In genomic region chr10:99784731-99785441, GRCh38 we compare ENCODE assay signal across 15 cellular contexts. TPM values are rescaled to one million over a fixed set of nuclear protein-coding genes. Genes with fewer than 3 reads are reported as not detected.
DNase-seq lines count a peak whose midpoint lies in the region; ATAC-seq, FAIRE-seq and TF ChIP-seq lines count a peak whose summit lies in the region.
"Had no signal": no experiment of that assay in that cellular context is flagged by ENCODE, and none has a peak within 500 bp of the region (broad histone marks: within the 10 kb centered on the region; RNA-seq: fewer than 3 reads in every experiment).

No MANE protein-coding gene starts in this region.

- H3K23ac ChIP-seq in H1 (ENCODE audit: insufficient read length) (no peak overlapping the region), mesendoderm (ENCODE audit: low read length) (no peak overlapping the region)

- peaks cover 43% of the 10 kb centered on the region for H3K4me1 ChIP-seq in Caco-2
- H3K4me1 ChIP-seq in PC-3 (ENCODE audit: insufficient read depth, low read length), result peaks cover 43% of the 10 kb centered on the region
- peaks cover 0 to 10% (median 5%) of the 10 kb centered on the region in 4 experiments; a peak in 5 of 7 replicates for H3K4me1 ChIP-seq in H1 (replicated peaks in 1 of 4; ENCODE audit: control insufficient read depth in 3 of 4, insufficient read depth in 4 of 4, low read length in 3 of 4)
- H3K4me1 ChIP-seq in mesendoderm (ENCODE audit: control insufficient read depth, low read depth, low read length), result no peaks in the 10 kb centered on the region
- H3K4me1 ChIP-seq in neural progenitor cell, result no peaks in the 10 kb centered on the region

- H3K18ac ChIP-seq in H1 (ENCODE audit: extremely low read depth, low read length), result no peak overlapping the region
- peak overlapping the region; percentile 28 for H3K18ac ChIP-seq in mesendoderm (ENCODE audit: low read length)

- CTCF ChIA-PET in Caco-2 (lab: Charles Lee) (interaction anchor here (1.4 kb wide), 1 partner anchor 52 kb away, joined by 6 read pairs; the partner anchor contains the start of gene CUTC), PC-3 (lab: Charles Lee) (interaction anchor here (0.6 kb wide), 1 partner anchor 30 kb away, joined by 3 read pairs; no protein-coding TSS in a partner anchor), H1 (lab: Charles Lee; ENCODE audit: partially characterized antibody) (interaction anchor here (1.1 to 2.9 kb wide), 2 partner anchors 9 to 14 kb away, joined by 4 to 11 read pairs; no protein-coding TSS in a partner anchor)

- TF ChIP-seq CTCF in Caco-2 (IDR thresholded peaks at IDR 0.05; ENCODE audit: insufficient read depth in 1 of 2, low read depth in 1 of 2, low read length in 1 of 2, severe bottlenecking in 1 of 2, unreplicated experiment in 1 of 2), result no peak
- TF ChIP-seq CTCF in PC-3 (conservative IDR thresholded peaks at IDR 0.05; ENCODE audit: low read depth, low read length), result no peak
- TF ChIP-seq CTCF in H1 (IDR thresholded peaks at IDR 0.05; ENCODE audit: control extremely low read depth in 1 of 3, insufficient read depth in 1 of 3, low read depth in 1 of 3, low read length in 3 of 3), result no peak
- TF ChIP-seq CTCF in neural progenitor cell (IDR thresholded peaks at IDR 0.05), result no peak

- no peak for TF ChIP-seq POLR2A in H1 (IDR thresholded peaks at IDR 0.05; ENCODE audit: control extremely low read depth in 1 of 2, low read depth in 2 of 2, low read length in 2 of 2)

- 85% methylated on average over 6 of the region's 6 CpGs; no CpG with 5 or more reads in 1 of the 2 experiments for WGBS in H1 (ENCODE audit: extremely low coverage in 1 of 2, insufficient coverage in 1 of 2, insufficient read length in 1 of 2, insufficient replicate concordance in 2 of 2, low coverage in 1 of 2, low lambda C conversion rate in 2 of 2, missing lambda C conversion rate in 1 of 2), 2 experiments
- no CpG with 5 or more reads among the region's 6 CpGs for WGBS in mesendoderm (ENCODE audit: extremely low coverage, insufficient coverage, low lambda C conversion rate)

- intact Hi-C loops in Caco-2 (cut with micrococcal nuclease; ENCODE audit: unreplicated experiment) (no loop called here), PC-3 (cut with micrococcal nuclease) (no loop called here)

- no peak overlapping the region for H4K91ac ChIP-seq in H1 (replicated peaks; ENCODE audit: insufficient read length, low read length)

- H3K4me3 ChIP-seq in Caco-2 (ENCODE audit: low read depth, low read length), result peak overlapping the region; percentile 68
- no peak overlapping the region for H3K4me3 ChIP-seq in PC-3 (ENCODE audit: low read length)
- H3K4me3 ChIP-seq in H1 (ENCODE audit: extremely low read depth in 1 of 4, insufficient read depth in 2 of 4, low read depth in 3 of 4, low read length in 4 of 4), result no peak overlapping the region
- no peak overlapping the region for H3K4me3 ChIP-seq in mesendoderm (ENCODE audit: low read length)
- no peak overlapping the region for H3K4me3 ChIP-seq in neural progenitor cell

- H3K9me2 ChIP-seq in PC-3 (replicated peaks; ENCODE audit: low read length), result no peaks in the 10 kb centered on the region

- H2BK15ac ChIP-seq in H1 (ENCODE audit: low read length), result no peak overlapping the region
- H2BK15ac ChIP-seq in mesendoderm (replicated peaks; ENCODE audit: low read depth), result peak overlapping the region; percentile 74

- H3K4ac ChIP-seq in H1 (replicated peaks; ENCODE audit: insufficient read length, low read depth, low read length) (no peak overlapping the region), mesendoderm (ENCODE audit: low read depth, low read length) (no peak overlapping the region)

- H3K79me2 ChIP-seq in PC-3 (ENCODE audit: low read length) (no peaks in the 10 kb centered on the region), H1 (ENCODE audit: control insufficient read depth in 1 of 2, insufficient read depth in 2 of 2, low read length in 2 of 2) (no peaks in the 10 kb centered on the region), mesendoderm (ENCODE audit: control insufficient read depth, insufficient read depth, low read length) (no peaks in the 10 kb centered on the region), neural progenitor cell (ENCODE audit: low read depth) (no peaks in the 10 kb centered on the region)

- H3K27ac Mint-ChIP-seq in Caco-2 (ENCODE audit: unreplicated experiment), result peak overlapping the region; percentile 87
- no peak overlapping the region for H3K27ac Mint-ChIP-seq in neural progenitor cell
- H3K27ac Mint-ChIP-seq: activated B cell treated with CpG ODN at 0.5 μM for 24 hours; activated T-helper 17 cell treated with anti-CD3 and anti-CD28 coated beads, Interleukin-2, amount 50 U/mL, for 72 hours had no signal

- DNase-seq in Caco-2 (no peak), PC-3 (peak; percentile 49), H1 (ENCODE audit: low read depth in 1 of 2, low spot score in 2 of 2) (no peak), mesendoderm (no peak), HT-29 (ENCODE audit: low spot score) (no peak), DMS153 treated with DMSO at 0.1 percent for 48 hours (lab: John Stamatoyannopoulos, UW; ENCODE audit: unreplicated experiment) (no peak), neural progenitor cell (ENCODE audit: low spot score) (no peak), AML-193 (lab: John Stamatoyannopoulos, UW) (no peak)
- DNase-seq: activated B cell treated with CpG ODN at 0.5 μM for 24 hours, midbrain, NCI-H187, NCI-H510A treated with DMSO at 0.1 percent for 48 hours, nucleus accumbens had no signal

- H4K5ac ChIP-seq in H1 (ENCODE audit: insufficient read length, low read depth, low read length), result no peak overlapping the region
- H4K5ac ChIP-seq in mesendoderm (ENCODE audit: low read length), result no peak overlapping the region

- H4K8ac ChIP-seq in H1 (ENCODE audit: extremely low read depth, insufficient read depth, low read length) (no peak overlapping the region), mesendoderm (ENCODE audit: low read depth, low read length) (no peak overlapping the region)

- POLR2A ChIA-PET in Caco-2 (lab: Charles Lee), result interaction anchor here (0.6 kb wide), 1 partner anchor 250 kb away, joined by 7 read pairs; no protein-coding TSS in a partner anchor
- POLR2A ChIA-PET in PC-3 (lab: Charles Lee; ENCODE audit: unreplicated experiment), result no interaction called here
- POLR2A ChIA-PET in H1 (lab: Charles Lee; ENCODE audit: partially characterized antibody), result interaction anchor here (1.0 kb wide), 1 partner anchor 16 kb away, joined by 3 read pairs; no protein-coding TSS in a partner anchor

- no peak overlapping the region for H3K4me2 ChIP-seq in PC-3 (ENCODE audit: low read length)
- no peak overlapping the region for H3K4me2 ChIP-seq in H1 (ENCODE audit: insufficient read depth in 1 of 2, low read depth in 2 of 2, low read length in 2 of 2)
- H3K4me2 ChIP-seq in mesendoderm (ENCODE audit: low read length), result no peak overlapping the region
- H3K4me2 ChIP-seq in neural progenitor cell, result no peak overlapping the region

- H3K36me3 ChIP-seq in Caco-2 (ENCODE audit: control insufficient read depth, insufficient read depth, low read length) (peaks cover 10% of the 10 kb centered on the region), PC-3 (ENCODE audit: low read depth, low read length) (no peaks in the 10 kb centered on the region), H1 (ENCODE audit: control insufficient read depth in 2 of 4, insufficient read depth in 4 of 4, low read length in 3 of 4) (no peaks in the 10 kb centered on the region), mesendoderm (ENCODE audit: control insufficient read depth, insufficient read depth, low read length) (no peaks in the 10 kb centered on the region), neural progenitor cell (no peaks in the 10 kb centered on the region)

- H3K79me1 ChIP-seq in H1 (ENCODE audit: low read depth, low read length) (no peaks in the 10 kb centered on the region), mesendoderm (ENCODE audit: low read length) (no peaks in the 10 kb centered on the region)

- H3K4me1 Mint-ChIP-seq in Caco-2 (ENCODE audit: low read depth, unreplicated experiment), result peaks cover 64% of the 10 kb centered on the region
- H3K4me1 Mint-ChIP-seq in neural progenitor cell, result peaks cover 4% of the 10 kb centered on the region
- H3K4me1 Mint-ChIP-seq: activated B cell treated with CpG ODN at 0.5 μM for 24 hours; activated T-helper 17 cell treated with anti-CD3 and anti-CD28 coated beads, Interleukin-2, amount 50 U/mL, for 72 hours; central memory CD8-positive, alpha-beta T cell had no signal

- H3K23me2 ChIP-seq in H1 (ENCODE audit: low read depth, low read length), result no peaks in the 10 kb centered on the region

- H3K27me3 Mint-ChIP-seq in Caco-2 (ENCODE audit: insufficient read depth, unreplicated experiment) (no peaks in the 10 kb centered on the region), neural progenitor cell (ENCODE audit: insufficient read depth, low read depth) (no peaks in the 10 kb centered on the region)
- H3K27me3 Mint-ChIP-seq: activated B cell treated with CpG ODN at 0.5 μM for 24 hours; activated T-helper 17 cell treated with anti-CD3 and anti-CD28 coated beads, Interleukin-2, amount 50 U/mL, for 72 hours; central memory CD8-positive, alpha-beta T cell had no signal

- H3K36me3 Mint-ChIP-seq in Caco-2 (ENCODE audit: insufficient read depth, unreplicated experiment) (peaks cover 52% of the 10 kb centered on the region), neural progenitor cell (no peaks in the 10 kb centered on the region)

- TF ChIP-seq EP300 in H1 (IDR thresholded peaks at IDR 0.05; ENCODE audit: borderline replicate concordance in 1 of 2, low read depth in 2 of 2, low read length in 2 of 2), result no peak

- no peaks in the 10 kb centered on the region for H3K9me3 ChIP-seq in Caco-2
- H3K9me3 ChIP-seq in PC-3 (ENCODE audit: low read length), result no peaks in the 10 kb centered on the region
- H3K9me3 ChIP-seq in H1 (ENCODE audit: insufficient read depth in 2 of 2, low read depth in 1 of 2, low read length in 1 of 2), result no peaks in the 10 kb centered on the region
- H3K9me3 ChIP-seq in neural progenitor cell (ENCODE audit: low read depth), result no peaks in the 10 kb centered on the region

- no TSS peak for BruUV-seq in Caco-2 (replicated peaks; lab: Mats Ljungman, UMichigan)
- BruUV-seq in PC-3 (replicated peaks; lab: Mats Ljungman, UMichigan), result no TSS peak

- H2AK5ac ChIP-seq in H1 (ENCODE audit: low read depth, low read length), result no peak overlapping the region
- H2AK5ac ChIP-seq in mesendoderm (ENCODE audit: low read length), result no peak overlapping the region

- H3K4me3 Mint-ChIP-seq in Caco-2 (ENCODE audit: unreplicated experiment) (peak overlapping the region; percentile 90), neural progenitor cell (no peak overlapping the region)
- H3K4me3 Mint-ChIP-seq: activated B cell treated with CpG ODN at 0.5 μM for 24 hours; activated T-helper 17 cell treated with anti-CD3 and anti-CD28 coated beads, Interleukin-2, amount 50 U/mL, for 72 hours; central memory CD8-positive, alpha-beta T cell had no signal

- no peak overlapping the region for H3K14ac ChIP-seq in H1 (ENCODE audit: insufficient read length)

- peak overlapping the region; percentile 90; the same call in 1 of the 2 replicates for H2BK20ac ChIP-seq in H1 (ENCODE audit: low read length)

- H2BK5ac ChIP-seq in H1 (ENCODE audit: low read depth, low read length), result no peak overlapping the region
- no peak overlapping the region for H2BK5ac ChIP-seq in mesendoderm (ENCODE audit: low read length)

- no peaks in the 10 kb centered on the region for H3K9me3 Mint-ChIP-seq in Caco-2 (ENCODE audit: unreplicated experiment)
- H3K9me3 Mint-ChIP-seq in neural progenitor cell, result no peaks in the 10 kb centered on the region
- H3K9me3 Mint-ChIP-seq: activated B cell treated with CpG ODN at 0.5 μM for 24 hours; activated T-helper 17 cell treated with anti-CD3 and anti-CD28 coated beads, Interleukin-2, amount 50 U/mL, for 72 hours; central memory CD8-positive, alpha-beta T cell had no signal

- H2BK12ac ChIP-seq in H1 (ENCODE audit: low read depth, low read length), result no peak overlapping the region

- H3K9ac ChIP-seq in PC-3 (ENCODE audit: low read length), result no peak overlapping the region
- H3K9ac ChIP-seq in H1 (replicated peaks in 1 of 4; ENCODE audit: extremely low read depth in 1 of 4, low read depth in 3 of 4, low read length in 3 of 4), result no peak overlapping the region
- H3K9ac ChIP-seq in mesendoderm (ENCODE audit: low read length), result no peak overlapping the region
- H3K9ac ChIP-seq in neural progenitor cell, result no peak overlapping the region

- TF ChIP-seq RAD21 in H1 (IDR thresholded peaks at IDR 0.05 in 1 of 2, conservative IDR thresholded peaks at IDR 0.05 in 1 of 2; ENCODE audit: low read depth in 2 of 2, low read length in 2 of 2), result no peak

- no peaks in the 10 kb centered on the region for H3K27me3 ChIP-seq in Caco-2 (replicated peaks; ENCODE audit: control insufficient read depth, insufficient read depth, low read length)
- H3K27me3 ChIP-seq in PC-3 (ENCODE audit: low read length), result no peaks in the 10 kb centered on the region
- H3K27me3 ChIP-seq in H1 (replicated peaks in 1 of 4; ENCODE audit: control insufficient read depth in 3 of 4, extremely low read depth in 1 of 4, insufficient read depth in 3 of 4, low read length in 3 of 4), result no peaks in the 10 kb centered on the region; a peak in 1 of 7 replicates
- H3K27me3 ChIP-seq in mesendoderm (ENCODE audit: insufficient read depth, low read length, poor library complexity), result no peaks in the 10 kb centered on the region
- no peaks in the 10 kb centered on the region for H3K27me3 ChIP-seq in neural progenitor cell

- ATAC-seq in PC-3, result peak; percentile 32; the same call in 1 of the 2 replicates
- ATAC-seq: activated T-helper 17 cell treated with anti-CD3 and anti-CD28 coated beads, Interleukin-2, amount 50 U/mL, for 72 hours had no signal

- peak overlapping the region; percentile 74 for H3K27ac ChIP-seq in PC-3 (ENCODE audit: low read length)
- no peak overlapping the region for H3K27ac ChIP-seq in H1 (ENCODE audit: low read depth, low read length)
- no peak overlapping the region for H3K27ac ChIP-seq in mesendoderm (ENCODE audit: low read depth, low read length)
- H3K27ac ChIP-seq in neural progenitor cell, result no peak overlapping the region

- H2AFZ ChIP-seq in PC-3 (ENCODE audit: low read length), result peak overlapping the region; percentile 42
- no peak overlapping the region for H2AFZ ChIP-seq in H1 (ENCODE audit: low read length)
- no peak overlapping the region for H2AFZ ChIP-seq in neural progenitor cell (replicated peaks)

- FAIRE-seq in H1 (lab: Jason Lieb, UNC), result no peak

- H3K56ac ChIP-seq in H1 (replicated peaks; ENCODE audit: insufficient read length, low read depth, low read length) (no peak overlapping the region), mesendoderm (ENCODE audit: low read length) (no peak overlapping the region)

- H4K20me1 ChIP-seq in PC-3 (ENCODE audit: low read length) (no peaks in the 10 kb centered on the region), H1 (replicated peaks in 1 of 2; ENCODE audit: control insufficient read depth in 1 of 2, insufficient read depth in 2 of 2, low read length in 2 of 2) (no peaks in the 10 kb centered on the region), neural progenitor cell (ENCODE audit: low read depth) (no peaks in the 10 kb centered on the region)

- H2BK120ac ChIP-seq in H1 (replicated peaks; ENCODE audit: low read depth, low read length) (no peak overlapping the region), mesendoderm (ENCODE audit: low read depth, low read length) (no peak overlapping the region)

- H3F3A ChIP-seq in PC-3 (ENCODE audit: low read length, unreplicated experiment), result no peaks in the 10 kb centered on the region
- no peaks in the 10 kb centered on the region for H3F3A ChIP-seq in neural progenitor cell (ENCODE audit: low read depth)

RNA-seq across cellular contexts. Expression of gene ABCC2, which starts 2.4 kb away (rescaled TPM):
- 128 and 129 TPM in 2 replicates for total RNA-seq in Caco-2 (2022)
- total RNA-seq in PC-3 (2014; rRNA removed), result 0.35 and 2.4 TPM in 2 replicates
- total RNA-seq in H1 (2021; fragmentation: NEBNext Ultra II Directional; extraction: Animal tissue kit (Norgen Biotek cat#: 25700)), result 0.42 and 1.1 TPM in 2 replicates
- 0.44 and 0.74 TPM in 2 replicates for polyA plus RNA-seq in H1 (2011; rRNA removed)
- 1.2 TPM for polyA plus RNA-seq in H1 (2011; cell fraction: cytosol; rRNA removed)
- 1.2 TPM for polyA plus RNA-seq in H1 (2011; cell fraction: nucleus; rRNA removed)
- 0.57 to 1.0 TPM (median 0.90 TPM) in 4 replicates for polyA plus RNA-seq in H1 (2012, experiment 1 of 2)
- polyA plus RNA-seq in H1 (2012, experiment 2 of 2), result 0.39 TPM
- polyA plus RNA-seq in H1 (2013, experiment 1 of 2), result 0.39 TPM
- polyA plus RNA-seq in H1 (2013, experiment 2 of 2), result 0.46 TPM
- 1.1 and 1.4 TPM in 2 replicates for polyA minus RNA-seq in H1 (2011; rRNA and poly(A)+ RNA removed)
- polyA minus RNA-seq in H1 (2011; cell fraction: cytosol; rRNA and poly(A)+ RNA removed), result 2.3 TPM
- 2.2 TPM for polyA minus RNA-seq in H1 (2011; cell fraction: nucleus; rRNA and poly(A)+ RNA removed)
- polyA plus RNA-seq in mesendoderm (2013, experiment 1 of 2), result 0.15 TPM
- polyA plus RNA-seq in mesendoderm (2013, experiment 2 of 2), result 0.14 TPM
- 0.55 and 2.5 TPM in 2 replicates for total RNA-seq in HT-29 (2014; rRNA removed; shearing (Covaris generic))
- total RNA-seq in neural progenitor cell (ENCODE audit: low replicate concordance), result 0.25 and 0.26 TPM in 2 replicates

RNA-seq across cellular contexts. Expression of gene CUTC, which starts 52.9 kb away (rescaled TPM):
- total RNA-seq in Caco-2 (2022) (27.6 and 30.1 TPM in 2 replicates), PC-3 (2014; rRNA removed) (10.2 and 14.5 TPM in 2 replicates), neural progenitor cell (ENCODE audit: low replicate concordance) (27.8 and 36.1 TPM in 2 replicates)
- 25.6 and 27.2 TPM in 2 replicates for total RNA-seq in H1 (2021; fragmentation: NEBNext Ultra II Directional; extraction: Animal tissue kit (Norgen Biotek cat#: 25700))
- 18.3 and 25.3 TPM in 2 replicates for polyA plus RNA-seq in H1 (2011; rRNA removed)
- 46.0 TPM for polyA plus RNA-seq in H1 (2011; cell fraction: cytosol; rRNA removed)
- 9.6 TPM for polyA plus RNA-seq in H1 (2011; cell fraction: nucleus; rRNA removed)
- polyA plus RNA-seq in H1 (2012, experiment 1 of 2), result 30.9 to 35.9 TPM (median 33.6 TPM) in 4 replicates
- polyA plus RNA-seq in H1 (2012, experiment 2 of 2), result 5.6 TPM
- 19.1 TPM for polyA plus RNA-seq in H1 (2013, experiment 1 of 2)
- polyA plus RNA-seq in H1 (2013, experiment 2 of 2), result 19.3 TPM
- polyA minus RNA-seq in H1 (2011; rRNA and poly(A)+ RNA removed), result 26.6 and 27.6 TPM in 2 replicates
- 11.4 TPM for polyA minus RNA-seq in H1 (2011; cell fraction: cytosol; rRNA and poly(A)+ RNA removed)
- 16.3 TPM for polyA minus RNA-seq in H1 (2011; cell fraction: nucleus; rRNA and poly(A)+ RNA removed)
- 24.3 TPM for polyA plus RNA-seq in mesendoderm (2013, experiment 1 of 2)
- polyA plus RNA-seq in mesendoderm (2013, experiment 2 of 2), result 23.4 TPM
- 7.1 and 8.1 TPM in 2 replicates for total RNA-seq in HT-29 (2014; rRNA removed; shearing (Covaris generic))

RNA-seq across cellular contexts. Expression of gene COX15, which starts 53.0 kb away (rescaled TPM):
- total RNA-seq in Caco-2 (2022) (47.6 and 50.2 TPM in 2 replicates), PC-3 (2014; rRNA removed) (16.6 and 24.6 TPM in 2 replicates), neural progenitor cell (ENCODE audit: low replicate concordance) (49.8 and 53.5 TPM in 2 replicates)
- 35.9 and 36.6 TPM in 2 replicates for total RNA-seq in H1 (2021; fragmentation: NEBNext Ultra II Directional; extraction: Animal tissue kit (Norgen Biotek cat#: 25700))
- polyA plus RNA-seq in H1 (2011; rRNA removed), result 15.8 and 17.5 TPM in 2 replicates
- polyA plus RNA-seq in H1 (2011; cell fraction: cytosol; rRNA removed), result 19.8 TPM
- polyA plus RNA-seq in H1 (2011; cell fraction: nucleus; rRNA removed), result 16.4 TPM
- polyA plus RNA-seq in H1 (2012, experiment 1 of 2), result 26.0 to 30.0 TPM (median 29.3 TPM) in 4 replicates
- polyA plus RNA-seq in H1 (2012, experiment 2 of 2), result 13.8 TPM
- 22.8 TPM for polyA plus RNA-seq in H1 (2013, experiment 1 of 2)
- polyA plus RNA-seq in H1 (2013, experiment 2 of 2), result 20.5 TPM
- polyA minus RNA-seq in H1 (2011; rRNA and poly(A)+ RNA removed), result 21.7 and 22.3 TPM in 2 replicates
- polyA minus RNA-seq in H1 (2011; cell fraction: cytosol; rRNA and poly(A)+ RNA removed), result 13.3 TPM
- polyA minus RNA-seq in H1 (2011; cell fraction: nucleus; rRNA and poly(A)+ RNA removed), result 11.9 TPM
- polyA plus RNA-seq in mesendoderm (2013, experiment 1 of 2), result 16.7 TPM
- polyA plus RNA-seq in mesendoderm (2013, experiment 2 of 2), result 16.4 TPM
- 18.2 and 20.1 TPM in 2 replicates for total RNA-seq in HT-29 (2014; rRNA removed; shearing (Covaris generic))

Comparison
In these comparisons a context has a peak if more than half of its experiments do, and no peak if none do; other contexts are left out.
1. RNA of gene ABCC2, which starts 2.4 kb away (total RNA-seq): 128 to 129 TPM in Caco-2; 0.55 to 2.5 TPM in HT-29, 0.35 to 2.4 TPM in PC-3, 0.42 to 1.1 TPM in H1 and 0.25 to 0.26 TPM in neural progenitor cell; every median in the first group is over 10 times any median in the second.